In genomic region chr15:69462493-69463181, GRCh38 we compare ENCODE assay signal across 1 cellular context.
TF ChIP-seq lines count a peak whose summit lies in the region.

No MANE protein-coding gene starts in this region.

TF ChIP-seq in HepG2, 621 proteins besides CTCF, POLR2A, EP300 and RAD21 (continued from another document and continues in another):
- no peak; the same call in 1 of the 2 replicates for TF ChIP-seq PRDM15 (CRISPR knock-in tag; IDR thresholded peaks at IDR 0.05)
- TF ChIP-seq THAP7 (CRISPR knock-in tag; IDR thresholded peaks at IDR 0.05), result peak; percentile 54; the same call in 1 of the 2 replicates
- peak; percentile 85 for TF ChIP-seq TBX2 (CRISPR knock-in tag; IDR thresholded peaks at IDR 0.05; ENCODE audit: borderline replicate concordance)
- TF ChIP-seq SAP130 (CRISPR knock-in tag; IDR thresholded peaks at IDR 0.05; ENCODE audit: low read depth), result peak; percentile 72
- no peak for TF ChIP-seq ZNF33B (CRISPR knock-in tag; IDR thresholded peaks at IDR 0.05)
- no peak for TF ChIP-seq HINFP (CRISPR knock-in tag; IDR thresholded peaks at IDR 0.05; ENCODE audit: low read depth)
- 0 out of 2 replicates have a peak, but pooled peaks have one; percentile 49 for TF ChIP-seq ZNF546 (CRISPR knock-in tag; conservative IDR thresholded peaks at IDR 0.05)
- no peak for TF ChIP-seq PRDM4 (CRISPR knock-in tag; IDR thresholded peaks at IDR 0.05; ENCODE audit: borderline replicate concordance)
- no peak for TF ChIP-seq ZNF3 (CRISPR knock-in tag; IDR thresholded peaks at IDR 0.05)
- TF ChIP-seq ZHX2 (IDR thresholded peaks at IDR 0.05; ENCODE audit: low read depth), result no peak
- no peak for TF ChIP-seq ZHX2 (CRISPR knock-in tag; IDR thresholded peaks at IDR 0.05; ENCODE audit: borderline replicate concordance)
- peak; percentile 99 for TF ChIP-seq ZNF460 (CRISPR knock-in tag; IDR thresholded peaks at IDR 0.05; ENCODE audit: borderline replicate concordance)
- peak; percentile 70; the same call in 1 of the 2 replicates for TF ChIP-seq ZNF274 (CRISPR knock-in tag; IDR thresholded peaks at IDR 0.05)
- no peak for TF ChIP-seq ARHGAP35 (CRISPR knock-in tag; IDR thresholded peaks at IDR 0.05; ENCODE audit: borderline replicate concordance)
- no peak for TF ChIP-seq NPAS2 (CRISPR knock-in tag; IDR thresholded peaks at IDR 0.05; ENCODE audit: borderline replicate concordance)
- TF ChIP-seq ESRRA (CRISPR knock-in tag; IDR thresholded peaks at IDR 0.05; ENCODE audit: low read depth), result 0 out of 2 replicates have a peak, but pooled peaks have one; percentile 28
- TF ChIP-seq GABPB1 (CRISPR knock-in tag; IDR thresholded peaks at IDR 0.05), result peak; percentile 83
- no peak for TF ChIP-seq ZNF7 (CRISPR knock-in tag; IDR thresholded peaks at IDR 0.05)
- 0 out of 2 replicates have a peak, but pooled peaks have one; percentile 43 for TF ChIP-seq ZNF12 (CRISPR knock-in tag; IDR thresholded peaks at IDR 0.05)
- TF ChIP-seq ZNF329 (CRISPR knock-in tag; IDR thresholded peaks at IDR 0.05; ENCODE audit: low read depth), result no peak
- no peak for TF ChIP-seq TBL1XR1 (IDR thresholded peaks at IDR 0.05; ENCODE audit: borderline replicate concordance, low read length, partially characterized antibody)
- TF ChIP-seq HNF1A (IDR thresholded peaks at IDR 0.05; ENCODE audit: low read depth), result no peak
- no peak for TF ChIP-seq HNF1A (CRISPR knock-in tag; IDR thresholded peaks at IDR 0.05; ENCODE audit: borderline replicate concordance)
- no peak for TF ChIP-seq ZFP37 (CRISPR knock-in tag; IDR thresholded peaks at IDR 0.05; ENCODE audit: borderline replicate concordance)
- TF ChIP-seq BCLAF1 (IDR thresholded peaks at IDR 0.05), result no peak
- TF ChIP-seq ZNF749 (CRISPR knock-in tag; IDR thresholded peaks at IDR 0.05; ENCODE audit: borderline replicate concordance), result no peak
- TF ChIP-seq MAF1 (CRISPR knock-in tag; IDR thresholded peaks at IDR 0.05; ENCODE audit: borderline replicate concordance), result no peak
- no peak for TF ChIP-seq ETS1 (CRISPR knock-in tag; IDR thresholded peaks at IDR 0.05)
- TF ChIP-seq KDM5A (IDR thresholded peaks at IDR 0.05; ENCODE audit: borderline replicate concordance, low read length), result no peak
- TF ChIP-seq SRSF1 (optimal IDR thresholded peaks at IDR 0.05; ENCODE audit: low read depth, low read length), result no peak
- TF ChIP-seq NR2F2 (IDR thresholded peaks at IDR 0.05; ENCODE audit: borderline replicate concordance, low read depth), result no peak
- TF ChIP-seq RFXAP (CRISPR knock-in tag; IDR thresholded peaks at IDR 0.05; ENCODE audit: borderline replicate concordance), result 0 out of 2 replicates have a peak, but pooled peaks have one; percentile 73
- TF ChIP-seq NCOR1 (IDR thresholded peaks at IDR 0.05; ENCODE audit: borderline replicate concordance, low read length), result no peak; the same call in 1 of the 2 replicates
- TF ChIP-seq NR2C2 (CRISPR knock-in tag; IDR thresholded peaks at IDR 0.05; ENCODE audit: borderline replicate concordance), result peak; percentile 94
- TF ChIP-seq PHF21A (CRISPR knock-in tag; IDR thresholded peaks at IDR 0.05), result peak; percentile 12; the same call in 1 of the 2 replicates
